21 cellular contexts compared by ENCODE assay signal in the genomic region with DNA sequence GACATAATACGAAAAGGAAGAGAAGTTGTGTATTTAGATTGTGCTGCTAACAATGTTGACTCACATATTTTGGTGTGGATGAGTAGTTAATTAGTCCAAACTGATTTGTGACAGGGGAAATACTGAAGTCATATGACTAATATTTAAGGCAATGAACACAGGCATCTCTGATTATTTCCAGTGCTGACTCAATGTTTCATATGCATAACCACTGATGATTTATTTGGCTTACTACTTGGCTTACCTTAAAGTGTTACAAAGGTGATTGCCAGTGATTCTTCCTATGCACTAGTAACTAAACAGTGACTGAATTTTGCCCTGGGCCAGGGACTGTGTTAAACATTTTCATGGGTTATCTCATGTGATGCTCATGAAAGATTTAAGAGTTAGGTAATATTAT.
DNase-seq lines count a peak whose midpoint lies in the region; ATAC-seq and TF ChIP-seq lines count a peak whose summit lies in the region.
"Had no signal": no experiment of that assay in that cellular context is flagged by ENCODE, and none has a peak within 500 bp of the region (broad histone marks: within the 10 kb centered on the region; RNA-seq: fewer than 3 reads in every experiment).

No MANE protein-coding gene starts in this region.

- DNase-seq in HT-29 (ENCODE audit: low spot score) (peak; percentile 11), RWPE2 (ENCODE audit: low spot score) (no peak), endothelial cell (ENCODE audit: low spot score) (no peak), retinal pigment epithelial cell (ENCODE audit: low read depth) (peak; percentile 28), DMS153 treated with DMSO at 0.1 percent for 48 hours (lab: John Stamatoyannopoulos, UW; ENCODE audit: unreplicated experiment) (no peak)
- DNase-seq: COR-L47; DMS53; GM23248; IMR-90; Karpas-422; NCI-H1105; NCI-H1694; NCI-H2107; NCI-H345; NCI-H526 treated with DMSO at 0.1 percent for 48 hours; NK-92 treated with Interleukin-12 subunit alpha and Interleukin-12 subunit beta, amount 100 ng/mL, for 24 hours; OCI-M1 had no signal

- no peaks in the 10 kb centered on the region for H3K4me1 ChIP-seq in RWPE2 (ENCODE audit: insufficient read depth, poor library complexity, severe bottlenecking)

- no peaks in the 10 kb centered on the region for H3K9me3 Mint-ChIP-seq in endothelial cell (ENCODE audit: unreplicated experiment)

- TF ChIP-seq CTCF in RWPE2 (IDR thresholded peaks at IDR 0.05; ENCODE audit: poor library complexity, severe bottlenecking) (no peak), endothelial cell (IDR thresholded peaks at IDR 0.05; ENCODE audit: unreplicated experiment) (no peak), retinal pigment epithelial cell (conservative IDR thresholded peaks at IDR 0.05; ENCODE audit: low read depth, low read length) (no peak)

- ATAC-seq in RWPE2 (ENCODE audit: low read depth) (peak; percentile 55; the same call in 1 of the 3 replicates), HG02885 (IDR thresholded peaks at IDR 0.05; ENCODE audit: poor library complexity, unreplicated experiment) (no peak), GM21717 (IDR thresholded peaks at IDR 0.05; ENCODE audit: unreplicated experiment) (no peak)
- ATAC-seq: HCT116, Right ventricle myocardium inferior had no signal

- H3K27me3 ChIP-seq in RWPE2 (ENCODE audit: insufficient read depth, poor library complexity, severe bottlenecking) = no peaks in the 10 kb centered on the region

- no peaks in the 10 kb centered on the region for H3K36me3 Mint-ChIP-seq in endothelial cell (ENCODE audit: low read depth, unreplicated experiment)

- no peaks in the 10 kb centered on the region for H3K27me3 Mint-ChIP-seq in endothelial cell (ENCODE audit: unreplicated experiment)

- H3K4me3 Mint-ChIP-seq in endothelial cell (ENCODE audit: unreplicated experiment) = no peak overlapping the region

- no peak overlapping the region for H3K27ac ChIP-seq in RWPE2 (ENCODE audit: poor library complexity, severe bottlenecking)
- H3K27ac ChIP-seq: GM23248 had no signal

- peaks cover 21% of the 10 kb centered on the region for H3K4me1 Mint-ChIP-seq in endothelial cell (ENCODE audit: unreplicated experiment)

- H3K9me3 ChIP-seq in RWPE2 (ENCODE audit: severe bottlenecking) = no peaks in the 10 kb centered on the region

- no peak overlapping the region for H3K4me3 ChIP-seq in RWPE2 (ENCODE audit: severe bottlenecking)
- no peak overlapping the region for H3K4me3 ChIP-seq in retinal pigment epithelial cell (ENCODE audit: low read length)
- H3K4me3 ChIP-seq: GM23248 had no signal

- H3K27ac Mint-ChIP-seq in endothelial cell (ENCODE audit: unreplicated experiment) = peak overlapping the region; percentile 3

- H3K36me3 ChIP-seq in RWPE2 (ENCODE audit: low read depth) = no peaks in the 10 kb centered on the region

Comparison
In these comparisons a context has a peak if more than half of its experiments do, and no peak if none do; other contexts are left out.
1. DNase-seq: peak in HT-29 (single experiment) and retinal pigment epithelial cell (single experiment); none in RWPE2 (single experiment), endothelial cell (single experiment) and DMS153 treated with DMSO at 0.1 percent for 48 hours (single experiment).